ENCODE assay signal across 9 cellular contexts in the genomic region with DNA sequence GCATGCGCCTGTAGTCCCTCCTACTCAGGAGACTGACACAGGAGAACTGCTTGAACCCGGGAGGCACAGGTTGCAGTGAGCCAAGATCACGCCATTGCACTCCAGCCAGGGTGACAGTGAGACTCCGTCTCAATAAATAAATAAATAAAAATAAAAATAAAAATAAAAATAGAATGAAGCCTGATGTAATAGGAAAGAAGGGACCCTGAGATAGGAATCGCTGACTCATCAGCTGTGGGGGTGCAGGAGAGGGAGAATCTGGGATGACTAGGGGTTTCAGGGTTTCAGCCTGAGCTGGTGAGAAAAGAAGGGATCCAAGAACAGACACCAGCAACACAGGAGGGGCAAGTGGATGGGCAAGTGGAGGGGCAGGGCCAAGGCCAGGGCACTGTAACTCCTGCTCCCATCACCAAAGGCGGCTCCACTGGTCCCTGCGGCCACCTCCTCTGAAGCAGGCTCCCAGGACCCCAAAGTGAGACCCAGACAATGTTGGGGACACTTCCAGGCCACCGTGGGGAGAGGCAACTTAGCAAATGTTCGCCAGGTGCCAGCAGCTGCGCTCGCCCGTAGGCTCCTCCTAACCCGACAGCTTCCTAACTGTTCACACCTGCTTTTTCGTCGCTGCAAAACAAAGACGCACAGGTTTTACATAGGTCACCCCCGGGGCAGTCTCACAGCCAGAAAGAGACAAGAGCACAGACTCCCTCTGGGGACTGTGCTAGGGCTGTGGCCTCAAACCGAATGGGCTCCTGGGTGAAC. TPM values are rescaled to one million over a fixed set of nuclear protein-coding genes. Genes with fewer than 3 reads are reported as not detected.
A peak's percentile ranks its signal among the peaks of the same experiment; 100 is the strongest.
DNase-seq lines count a peak whose midpoint lies in the region; ATAC-seq and TF ChIP-seq lines count a peak whose summit lies in the region.
"Had no signal": no experiment of that assay in that cellular context is flagged by ENCODE, and none has a peak within 500 bp of the region (broad histone marks: within the 10 kb centered on the region; RNA-seq: fewer than 3 reads in every experiment).

No MANE protein-coding gene starts in this region.

- H3K4me3 Mint-ChIP-seq in progenitor cell of endocrine pancreas (ENCODE audit: low read depth), result peak overlapping the region; percentile 91

- H3K27ac ChIP-seq in left ventricle myocardium inferior (replicated peaks) (peak overlapping the region; percentile 73), Panc1 (ENCODE audit: low read length) (peak overlapping the region; percentile 90)

- BruUV-seq in Panc1 (replicated peaks; lab: Mats Ljungman, UMichigan), result no TSS peak

- no peaks in the 10 kb centered on the region for H3K27me3 Mint-ChIP-seq in progenitor cell of endocrine pancreas

- H3K4me3 ChIP-seq in left ventricle myocardium inferior (peak overlapping the region; percentile 72), Panc1 (ENCODE audit: low read depth in 2 of 2, low read length in 2 of 2) (peak overlapping the region; percentile 68 to 81), epithelial cell of proximal tubule (ENCODE audit: low read depth, low read length) (peak overlapping the region; percentile 95)

- in situ Hi-C loops in Panc1 (cut with HindIII; ENCODE audit: low pct_unique_long_range_greater_than_20kb, low sequenced_read_pairs), result no loop called here

- intact Hi-C loops in left ventricle myocardium inferior (cut with micrococcal nuclease) (no loop called here), Right ventricle myocardium inferior (cut with DNase I) (no loop called here), Panc1 (cut with micrococcal nuclease; ENCODE audit: unreplicated experiment) (no loop called here)

- POLR2A ChIA-PET in Panc1 (lab: Charles Lee), result no interaction called here

- H3K27me3 ChIP-seq in left ventricle myocardium inferior (ENCODE audit: low read depth) (no peaks in the 10 kb centered on the region), Panc1 (ENCODE audit: control insufficient read depth, insufficient read depth, low read length) (no peaks in the 10 kb centered on the region)

- no peaks in the 10 kb centered on the region for H3K9me3 ChIP-seq in left ventricle myocardium inferior (replicated peaks)
- H3K9me3 ChIP-seq in Panc1 (ENCODE audit: control insufficient read depth, insufficient read depth, low read depth, low read length), result no peaks in the 10 kb centered on the region

- H3K36me3 ChIP-seq in left ventricle myocardium inferior, result peaks cover 14% of the 10 kb centered on the region
- H3K36me3 ChIP-seq in Panc1 (ENCODE audit: control insufficient read depth, insufficient read depth, low read length), result no peaks in the 10 kb centered on the region

- H3K4me1 ChIP-seq in left ventricle myocardium inferior, result peaks cover 70% of the 10 kb centered on the region
- peaks cover 22% of the 10 kb centered on the region for H3K4me1 ChIP-seq in Panc1 (ENCODE audit: control insufficient read depth, insufficient read depth, low read length)

- ATAC-seq in Right ventricle myocardium inferior (no peak), Panc1 (no peak), HG03521 (IDR thresholded peaks at IDR 0.05; ENCODE audit: unreplicated experiment) (no peak)

- H3K4me1 Mint-ChIP-seq in progenitor cell of endocrine pancreas (ENCODE audit: low read depth), result peaks cover 22% of the 10 kb centered on the region

- DNase-seq in left ventricle myocardium inferior (no peak), Right ventricle myocardium inferior (ENCODE audit: missing footprints) (no peak), Panc1 (ENCODE audit: low read depth, low spot score) (no peak), epithelial cell of proximal tubule (ENCODE audit: low read depth) (no peak), progenitor cell of endocrine pancreas (ENCODE audit: low spot score, unreplicated experiment) (no peak), hippocampal formation (lab: John Stamatoyannopoulos, UW) (no peak), cerebellar nuclear complex (lab: John Stamatoyannopoulos, UW) (no peak)

- CTCF ChIA-PET in Panc1 (lab: Charles Lee), result no interaction called here

- peaks cover 4% of the 10 kb centered on the region for H3K36me3 Mint-ChIP-seq in progenitor cell of endocrine pancreas (ENCODE audit: insufficient read depth)

- no peaks in the 10 kb centered on the region for H3K9me3 Mint-ChIP-seq in progenitor cell of endocrine pancreas (ENCODE audit: low read depth)

- TF ChIP-seq CTCF in left ventricle myocardium inferior (IDR thresholded peaks at IDR 0.05; ENCODE audit: borderline replicate concordance) (no peak), Panc1 (IDR thresholded peaks at IDR 0.05) (no peak), epithelial cell of proximal tubule (conservative IDR thresholded peaks at IDR 0.05; ENCODE audit: low read depth, low read length) (no peak), progenitor cell of endocrine pancreas (IDR thresholded peaks at IDR 0.05; ENCODE audit: unreplicated experiment) (no peak)

- H3K27ac Mint-ChIP-seq in progenitor cell of endocrine pancreas, result peak overlapping the region; percentile 96

RNA-seq across cellular contexts. Expression of a gene that starts 1.2 kb away (rescaled TPM):
- total RNA-seq in left ventricle myocardium inferior (3.5 TPM), Right ventricle myocardium inferior (5.4 TPM), Panc1 (2021; ENCODE audit: unreplicated experiment) (18.2 TPM), epithelial cell of proximal tubule (20.5 and 25.5 TPM in 2 replicates), progenitor cell of endocrine pancreas (17.7 and 21.7 TPM in 2 replicates)
- 11.2 TPM for polyA plus RNA-seq in Panc1 (2012; ENCODE audit: insufficient read length)

RNA-seq across cellular contexts. Expression of a gene that starts 1.5 kb away (rescaled TPM):
- total RNA-seq in left ventricle myocardium inferior (30.7 TPM), Right ventricle myocardium inferior (33.2 TPM), Panc1 (2021; ENCODE audit: unreplicated experiment) (79.4 TPM), epithelial cell of proximal tubule (53.9 and 55.9 TPM in 2 replicates), progenitor cell of endocrine pancreas (78.5 and 79.7 TPM in 2 replicates)
- 91.4 TPM for polyA plus RNA-seq in Panc1 (2012; ENCODE audit: insufficient read length)

RNA-seq across cellular contexts. Expression of a gene that starts 47.4 kb away (rescaled TPM):
- 13.7 TPM for total RNA-seq in left ventricle myocardium inferior
- total RNA-seq in Right ventricle myocardium inferior, result 16.0 TPM
- total RNA-seq in Panc1 (2021; ENCODE audit: unreplicated experiment), result 2.0 TPM
- polyA plus RNA-seq in Panc1 (2012; ENCODE audit: insufficient read length), result 1.9 TPM
- total RNA-seq in epithelial cell of proximal tubule, result 0.22 and 8.2 TPM in 2 replicates
- 58.6 and 63.4 TPM in 2 replicates for total RNA-seq in progenitor cell of endocrine pancreas
- total RNA-seq: myocyte had no signal
